Comparison of ENCODE assay signal across 24 cellular contexts in genomic region chr17:46983782-46984181, GRCh38. TPM values are rescaled to one million over a fixed set of nuclear protein-coding genes. Genes with fewer than 3 reads are reported as not detected.
DNase-seq lines count a peak whose midpoint lies in the region; ATAC-seq and TF ChIP-seq lines count a peak whose summit lies in the region.
"Had no signal": no experiment of that assay in that cellular context is flagged by ENCODE, and none has a peak within 500 bp of the region (broad histone marks: within the 10 kb centered on the region; RNA-seq: fewer than 3 reads in every experiment).

No MANE protein-coding gene starts in this region.

- no peak overlapping the region for H3K4me3 ChIP-seq in GM23248
- no peak overlapping the region for H3K4me3 ChIP-seq in SJCRH30
- no peak overlapping the region for H3K4me3 ChIP-seq in psoas muscle
- H3K4me3 ChIP-seq: esophagus squamous epithelium, SK-N-MC had no signal

- H3K9me3 ChIP-seq in GM23248 (ENCODE audit: low read depth): no peaks in the 10 kb centered on the region
- no peaks in the 10 kb centered on the region for H3K9me3 ChIP-seq in SJCRH30 (replicated peaks)
- H3K9me3 ChIP-seq in psoas muscle: no peaks in the 10 kb centered on the region
- H3K9me3 ChIP-seq: esophagus squamous epithelium had no signal

- no peaks in the 10 kb centered on the region for H3K79me2 ChIP-seq in GM23248 (ENCODE audit: insufficient read depth)

- in situ Hi-C loops in GM23248 (cut with MboI): no loop called here

- ATAC-seq in psoas muscle (peak in 2 of 4 donors; percentile 10 to 14), HG03196 (IDR thresholded peaks at IDR 0.05; ENCODE audit: unreplicated experiment) (no peak)
- ATAC-seq: stimulated activated naive CD8-positive, alpha-beta T cell treated with anti-CD3 and anti-CD28 coated beads, Interleukin-15, Interleukin-2, amounts not matched to agents 100 U/mL and 50 U/mL, for 24 hours had no signal

- no peak for TF ChIP-seq CTCF in psoas muscle (IDR thresholded peaks at IDR 0.05)

- H3K9ac ChIP-seq in GM23248: no peak overlapping the region

- no peaks in the 10 kb centered on the region for H3F3A ChIP-seq in GM23248 (ENCODE audit: insufficient read depth)

- DNase-seq in GM23248 (peak; percentile 4), SJCRH30 (peak; percentile 23 to 33), islet precursor cell (peak; percentile 75), psoas muscle (no peak), HT-29 (ENCODE audit: low spot score) (no peak), GM03348 (ENCODE audit: low spot score) (no peak)
- DNase-seq: activated CD4-positive, alpha-beta T cell treated with anti-CD3 and anti-CD28 coated beads, Interleukin-2, amount 10 ng/mL, durations not matched to agents 7 days and 5 days; activated naive CD4-positive, alpha-beta T cell treated with anti-CD3 and anti-CD28 coated beads, Interleukin-2, amount 50 U/mL, for 16 hours; aorta; CD8-positive, alpha-beta memory T cell; cortex of kidney; esophagus squamous epithelium; kidney glomerular epithelial cell; naive B cell; NCI-H187 treated with DMSO at 0.1 percent for 48 hours; NCI-H526 treated with DMSO at 0.1 percent for 48 hours; retina; RPMI8226; stimulated activated naive CD8-positive, alpha-beta T cell treated with anti-CD3 and anti-CD28 coated beads, Interleukin-15, Interleukin-2, amounts not matched to agents 100 U/mL and 50 U/mL, for 24 hours had no signal

- no peak overlapping the region for H2AFZ ChIP-seq in GM23248

- H3K27me3 ChIP-seq in GM23248 (replicated peaks; ENCODE audit: insufficient read depth) (peaks cover 13% of the 10 kb centered on the region), SJCRH30 (no peaks in the 10 kb centered on the region), psoas muscle (ENCODE audit: insufficient read depth in 3 of 3, low read length in 2 of 3) (peaks cover 0 to 21% (median 0%) of the 10 kb centered on the region in 3 donors)

- H3K27ac ChIP-seq in GM23248: no peak overlapping the region
- no peak overlapping the region for H3K27ac ChIP-seq in SJCRH30
- H3K27ac ChIP-seq in psoas muscle: peak overlapping the region; percentile 86
- H3K27ac ChIP-seq: esophagus squamous epithelium, SK-N-MC had no signal

- intact Hi-C loops in psoas muscle (cut with DNase I): no loop called here

- 62 to 65% methylated on average over 6 of the region's 6 CpGs for WGBS in GM23248 (ENCODE audit: low coverage in 1 of 2, low lambda C conversion rate in 2 of 2, missing lambda C conversion rate in 2 of 2), 2 experiments
- 40 to 55% (median 51%) methylated on average over 6 of the region's 6 CpGs for WGBS in psoas muscle, 3 donors

- H4K20me1 ChIP-seq in GM23248 (ENCODE audit: insufficient read depth): no peaks in the 10 kb centered on the region

- no peaks in the 10 kb centered on the region for H3K9me2 ChIP-seq in GM23248 (ENCODE audit: insufficient read depth)

- H3K4me1 ChIP-seq in GM23248 (ENCODE audit: insufficient read depth) (no peaks in the 10 kb centered on the region), SJCRH30 (no peaks in the 10 kb centered on the region), psoas muscle (peaks cover 14% of the 10 kb centered on the region)

- H3K36me3 ChIP-seq in GM23248 (ENCODE audit: low read depth) (no peaks in the 10 kb centered on the region), SJCRH30 (no peaks in the 10 kb centered on the region), psoas muscle (ENCODE audit: insufficient read depth in 1 of 2, low read depth in 1 of 2) (no peaks in the 10 kb centered on the region)
- H3K36me3 ChIP-seq: esophagus squamous epithelium had no signal

- no peak overlapping the region for H3K4me2 ChIP-seq in GM23248 (ENCODE audit: unreplicated experiment)

RNA-seq across cellular contexts. Expression of gene RPRML, which starts 4.7 kb away (rescaled TPM):
- total RNA-seq in GM23248 (2014; rRNA removed; shearing (Covaris generic)): not detected in 2 replicates
- polyA plus RNA-seq in GM23248 (2016; fragmentation: Nextera tagmentation; extraction: Ambion mirVana) (not detected in 2 replicates), psoas muscle (under 1 TPM in 2 of 3 donors, not detected in 1; 0.03 to 0.30 TPM)
- 9.1 and 9.9 TPM in 2 replicates for total RNA-seq in SJCRH30 (2014; rRNA removed; shearing (Covaris generic))
- under 1 TPM in 3 of 4 donors, not detected in 1; 0.19 to 0.43 (median 0.32) TPM for total RNA-seq in psoas muscle
- total RNA-seq in HT-29 (2014; rRNA removed; shearing (Covaris generic)): not detected in 2 replicates
- total RNA-seq: activated CD4-positive, alpha-beta T cell treated with anti-CD3 and anti-CD28 coated beads, Interleukin-2, amount 10 ng/mL, durations not matched to agents 7 days and 5 days; activated T-helper 1 cell treated with anti-CD3 and anti-CD28 coated beads, Interleukin-12 subunit alpha, Interleukin-12 subunit beta, Interleukin-2, Interleukin-4 antibody, amounts not matched to agents 30 ng/mL and 10 ng/mL and 1 ng/mL, durations not matched to agents 14 hours and 24 hours and 36 hours; CD8-positive, alpha-beta memory T cell; omental fat pad; T-helper 2 cell treated with Interferon-gamma antibody and Interleukin-4, amounts not matched to agents 100 ng/mL and 5 ng/mL, for 36 hours had no signal
- polyA plus RNA-seq: CD8-positive, alpha-beta memory T cell had no signal

Comparison
In these comparisons a context has a peak if more than half of its experiments do, and no peak if none do; other contexts are left out.
1. DNase-seq: peak in GM23248 (single experiment), SJCRH30 (2 of 2) and islet precursor cell (single experiment); none in psoas muscle (0 of 2), HT-29 (single experiment) and GM03348 (single experiment).